Comparison of ENCODE assay signal across 9 cellular contexts in genomic region chr9:6079386-6079785, GRCh38.
DNase-seq lines count a peak whose midpoint lies in the region; ATAC-seq and TF ChIP-seq lines count a peak whose summit lies in the region.
"Had no signal": no experiment of that assay in that cellular context is flagged by ENCODE, and none has a peak within 500 bp of the region (broad histone marks: within the 10 kb centered on the region; RNA-seq: fewer than 3 reads in every experiment).

No MANE protein-coding gene starts in this region.

- H3K79me1 ChIP-seq in IMR-90 (ENCODE audit: low read depth in 1 of 2, low read length in 2 of 2): no peaks in the 10 kb centered on the region

- no peak overlapping the region for H2BK120ac ChIP-seq in IMR-90 (ENCODE audit: low read depth, low read length)

- H2BK5ac ChIP-seq in IMR-90 (ENCODE audit: low read depth, low read length, poor library complexity, severe bottlenecking): no peak overlapping the region

- TF ChIP-seq POLR2A in IMR-90 (IDR thresholded peaks at IDR 0.05; ENCODE audit: low read depth, low read length) (no peak), breast epithelium (IDR thresholded peaks at IDR 0.05) (no peak)

- H3K14ac ChIP-seq in IMR-90 (replicated peaks; ENCODE audit: low read depth, low read length): no peak overlapping the region

- no peaks in the 10 kb centered on the region for H4K20me1 ChIP-seq in IMR-90 (ENCODE audit: insufficient read depth, low read length)

- H3K9ac ChIP-seq in IMR-90 (ENCODE audit: low read depth, low read length): no peak overlapping the region

- no peak overlapping the region for H3K56ac ChIP-seq in IMR-90 (ENCODE audit: extremely low read depth, insufficient read depth, low read length)

- peak overlapping the region; percentile 37 to 77 for H3K4me3 Mint-ChIP-seq in CD14-positive monocyte
- peak overlapping the region; percentile 83 to 85 (median 84) for H3K4me3 Mint-ChIP-seq in nephron

- peak overlapping the region; percentile 99; the same call in 1 of the 2 replicates for H3K4me2 ChIP-seq in IMR-90 (ENCODE audit: low read depth, low read length)

- TF ChIP-seq RAD21 in IMR-90 (IDR thresholded peaks at IDR 0.05; ENCODE audit: low read length): no peak

- H3K4me1 ChIP-seq in IMR-90 (ENCODE audit: control insufficient read depth, insufficient read depth, low read length) (no peaks in the 10 kb centered on the region), breast epithelium (no peaks in the 10 kb centered on the region)

- no CpG with 5 or more reads among the region's 5 CpGs for WGBS in IMR-90 (ENCODE audit: extremely low coverage in 2 of 2, insufficient read length in 1 of 2), 2 experiments

- BruUV-seq in IMR-90 (replicated peaks; lab: Mats Ljungman, UMichigan): no TSS peak

- peak overlapping the region in 1 of 7 donors; percentile 12 for H3K27ac Mint-ChIP-seq in CD14-positive monocyte
- peak overlapping the region; percentile 27 to 90 (median 74) for H3K27ac Mint-ChIP-seq in nephron

- CTCF ChIA-PET in IMR-90 (lab: Yijun Ruan, JAX): no interaction called here

- no peaks in the 10 kb centered on the region for H3K9me1 ChIP-seq in IMR-90 (ENCODE audit: insufficient read depth, low read length)

- no peak overlapping the region for H2BK20ac ChIP-seq in IMR-90 (ENCODE audit: low read depth, low read length)

- peaks cover 0 to 6% (median 2%) of the 10 kb centered on the region in 7 donors for H3K9me3 Mint-ChIP-seq in CD14-positive monocyte
- H3K9me3 Mint-ChIP-seq in nephron: peaks cover 3% of the 10 kb centered on the region

- no peak overlapping the region for H3K4ac ChIP-seq in IMR-90 (ENCODE audit: low read depth, low read length)

- DNase-seq in CD14-positive monocyte (ENCODE audit: low spot score) (no peak), IMR-90 (no peak), breast epithelium (ENCODE audit: low spot score in 2 of 2) (no peak), NCI-H510A treated with DMSO at 0.1 percent for 48 hours (lab: John Stamatoyannopoulos, UW) (no peak), SKM-1 (lab: John Stamatoyannopoulos, UW; ENCODE audit: unreplicated experiment) (no peak), retina (no peak)
- DNase-seq: kidney had no signal

- peak overlapping the region; percentile 93 to 97; a peak in 3 of 4 replicates for H4K8ac ChIP-seq in IMR-90 (ENCODE audit: low read depth in 2 of 2, low read length in 2 of 2)

- H3K4me1 Mint-ChIP-seq in CD14-positive monocyte: peaks cover 12% of the 10 kb centered on the region
- H3K4me1 Mint-ChIP-seq in nephron: peaks cover 16% of the 10 kb centered on the region

- intact Hi-C loops in CD14-positive monocyte (cut with micrococcal nuclease) (loop anchor here in 1 of 2 donors (10.0 kb wide), 1 partner anchor 65 kb away; the partner anchor contains the start of gene RANBP6), IMR-90 (cut with micrococcal nuclease) (no loop called here), breast epithelium (cut with DNase I; ENCODE audit: low total_unique reads) (no loop called here)

- no peak overlapping the region for H3K18ac ChIP-seq in IMR-90 (ENCODE audit: low read depth, low read length)

- H3K27ac ChIP-seq in IMR-90 (ENCODE audit: insufficient read depth, low read length) (no peak overlapping the region), breast epithelium (peak overlapping the region in 1 of 2 donors; percentile 80)

- no peaks in the 10 kb centered on the region for H3K27me3 ChIP-seq in IMR-90 (ENCODE audit: control insufficient read depth, insufficient read depth, low read length)
- no peaks in the 10 kb centered on the region for H3K27me3 ChIP-seq in breast epithelium

- in situ Hi-C loops in IMR-90 (cut with MboI; ENCODE audit: low sequenced_read_pairs): no loop called here

- no peak overlapping the region for H2BK15ac ChIP-seq in IMR-90 (ENCODE audit: low read depth, low read length)

- H3K36me3 Mint-ChIP-seq in CD14-positive monocyte (no peaks in the 10 kb centered on the region), nephron (ENCODE audit: low read depth) (no peaks in the 10 kb centered on the region)

- H3K27me3 Mint-ChIP-seq in CD14-positive monocyte (ENCODE audit: low read depth in 3 of 3) (peaks cover 0 to 2% (median 1%) of the 10 kb centered on the region in 3 donors), nephron (ENCODE audit: low read depth) (peaks cover 4% of the 10 kb centered on the region)

- peak overlapping the region; percentile 23; the same call in 1 of the 2 replicates for H4K91ac ChIP-seq in IMR-90 (ENCODE audit: insufficient read depth, low read depth, low read length)

- no peak overlapping the region for H2AK5ac ChIP-seq in IMR-90 (ENCODE audit: low read depth, low read length)

- no peak for ATAC-seq in IMR-90 (ENCODE audit: low read depth)
- no peak for ATAC-seq in HG03469 (IDR thresholded peaks at IDR 0.05; ENCODE audit: unreplicated experiment)

- H2AFZ ChIP-seq in IMR-90 (replicated peaks; ENCODE audit: low read length, poor library complexity): peak overlapping the region; percentile 27

- dilution Hi-C loops in IMR-90 (cut with HindIII; ENCODE audit: low sequenced_read_pairs, unreplicated experiment): no loop called here

- H2AK9ac ChIP-seq in IMR-90 (replicated peaks; ENCODE audit: low read depth, low read length, poor library complexity): no peak overlapping the region

- H3K9me3 ChIP-seq in IMR-90 (ENCODE audit: control insufficient read depth, insufficient read depth, low read length): no peaks in the 10 kb centered on the region
- no peaks in the 10 kb centered on the region for H3K9me3 ChIP-seq in breast epithelium

- H3K36me3 ChIP-seq in IMR-90 (ENCODE audit: control insufficient read depth, insufficient read depth, low read length) (no peaks in the 10 kb centered on the region), breast epithelium (no peaks in the 10 kb centered on the region)

- no peak overlapping the region for H3K4me3 ChIP-seq in IMR-90 (ENCODE audit: insufficient read depth, low read depth, low read length)
- H3K4me3 ChIP-seq in breast epithelium: peak overlapping the region in 2 of 3 donors; percentile 52 to 63

- H4K5ac ChIP-seq in IMR-90 (ENCODE audit: low read depth, low read length): peak overlapping the region; percentile 86

- H3K23ac ChIP-seq in IMR-90 (ENCODE audit: low read depth, low read length): no peak overlapping the region

- TF ChIP-seq CTCF in CD14-positive monocyte (IDR thresholded peaks at IDR 0.05): no peak
- no peak for TF ChIP-seq CTCF in IMR-90 (conservative IDR thresholded peaks at IDR 0.05; ENCODE audit: low read depth, low read length)
- TF ChIP-seq CTCF in breast epithelium (IDR thresholded peaks at IDR 0.05): no peak
- TF ChIP-seq CTCF in nephron (IDR thresholded peaks at IDR 0.05; ENCODE audit: unreplicated experiment in 3 of 3): no peak

- POLR2A ChIA-PET in IMR-90 (lab: Charles Lee; ENCODE audit: unreplicated experiment): no interaction called here

TF ChIP-seq in IMR-90, 13 proteins besides CTCF, POLR2A, EP300 and RAD21:
- TF ChIP-seq, protein P1, sequence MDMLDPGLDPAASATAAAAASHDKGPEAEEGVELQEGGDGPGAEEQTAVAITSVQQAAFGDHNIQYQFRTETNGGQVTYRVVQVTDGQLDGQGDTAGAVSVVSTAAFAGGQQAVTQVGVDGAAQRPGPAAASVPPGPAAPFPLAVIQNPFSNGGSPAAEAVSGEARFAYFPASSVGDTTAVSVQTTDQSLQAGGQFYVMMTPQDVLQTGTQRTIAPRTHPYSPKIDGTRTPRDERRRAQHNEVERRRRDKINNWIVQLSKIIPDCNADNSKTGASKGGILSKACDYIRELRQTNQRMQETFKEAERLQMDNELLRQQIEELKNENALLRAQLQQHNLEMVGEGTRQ (IDR thresholded peaks at IDR 0.05; ENCODE audit: low read depth, low read length): no peak
- TF ChIP-seq RFX5 (IDR thresholded peaks at IDR 0.05; ENCODE audit: low read depth, low read length): no peak
- no peak for TF ChIP-seq FOS (IDR thresholded peaks at IDR 0.05; ENCODE audit: low read depth, low read length)
- TF ChIP-seq MAZ (IDR thresholded peaks at IDR 0.05; ENCODE audit: borderline replicate concordance, low read depth, low read length): no peak
